ENCODE assay signal across 1 cellular context in genomic region chr3:193248848-193249468, GRCh38.
A peak's percentile ranks its signal among the peaks of the same experiment; 100 is the strongest.
TF ChIP-seq lines count a peak whose summit lies in the region.

No MANE protein-coding gene starts in this region.

TF ChIP-seq in HEK293, 187 proteins besides CTCF, POLR2A, EP300 and RAD21 (continued from another document):
- no peak for TF ChIP-seq ZBTB44 (tag by site-specific recombination; IDR thresholded peaks at IDR 0.05)
- TF ChIP-seq KLF10 (tag by site-specific recombination; IDR thresholded peaks at IDR 0.05): no peak
- TF ChIP-seq ZNF274 (IDR thresholded peaks at IDR 0.05; ENCODE audit: low read length): no peak
- no peak for TF ChIP-seq ZNF274 (tag by site-specific recombination; IDR thresholded peaks at IDR 0.05; ENCODE audit: borderline replicate concordance)
- no peak for TF ChIP-seq YY2 (tag by site-specific recombination; IDR thresholded peaks at IDR 0.05)
- peak; percentile 46; the same call in 1 of the 2 replicates for TF ChIP-seq ZNF391 (tag by site-specific recombination; IDR thresholded peaks at IDR 0.05; ENCODE audit: borderline replicate concordance, low read depth)
- peak; percentile 29; the same call in 1 of the 2 replicates for TF ChIP-seq ZNF549 (tag by site-specific recombination; IDR thresholded peaks at IDR 0.05)
- no peak for TF ChIP-seq ZNF560 (tag by site-specific recombination; IDR thresholded peaks at IDR 0.05; ENCODE audit: borderline replicate concordance)
- TF ChIP-seq MZF1 (tag by site-specific recombination; IDR thresholded peaks at IDR 0.05; ENCODE audit: borderline replicate concordance): 0 out of 2 replicates have a peak, but pooled peaks have one; percentile 24
- peak; percentile 38 for TF ChIP-seq ZNF529 (tag by site-specific recombination; IDR thresholded peaks at IDR 0.05; ENCODE audit: insufficient replicate concordance)
TF ChIP-seq in HEK293: peak in this region for 13.
